Comparison of ENCODE assay signal across 8 cellular contexts in genomic region chr6:137291441-137291840, GRCh38.
DNase-seq lines count a peak whose midpoint lies in the region; ATAC-seq and TF ChIP-seq lines count a peak whose summit lies in the region.

No MANE protein-coding gene starts in this region.

- no peaks in the 10 kb centered on the region for H3K9me3 ChIP-seq in MM.1S (replicated peaks; ENCODE audit: insufficient read depth, low read length)

- H3K9me2 ChIP-seq in MM.1S (replicated peaks; ENCODE audit: insufficient read depth, low read length) = no peaks in the 10 kb centered on the region

- ATAC-seq in GM21825 (IDR thresholded peaks at IDR 0.05; ENCODE audit: unreplicated experiment) (no peak), HG02759 (IDR thresholded peaks at IDR 0.05; ENCODE audit: unreplicated experiment) (no peak), GM18502 (IDR thresholded peaks at IDR 0.05; ENCODE audit: poor library complexity, unreplicated experiment) (no peak)

- H3K4me3 ChIP-seq in HL-60 (replicated peaks; ENCODE audit: insufficient read depth, low read length) (no peak overlapping the region), fibroblast of mammary gland (ENCODE audit: control insufficient read depth, low read depth, low read length) (no peak overlapping the region), MM.1S (ENCODE audit: low read length) (no peak overlapping the region)

- no peak overlapping the region for H2AFZ ChIP-seq in MM.1S (ENCODE audit: low read length)

- H3K27ac ChIP-seq in HL-60 (replicated peaks) = peak overlapping the region; percentile 14; the same call in 1 of the 2 replicates
- no peak overlapping the region for H3K27ac ChIP-seq in MM.1S (ENCODE audit: low read length)

- no peaks in the 10 kb centered on the region for H3K27me3 ChIP-seq in HL-60 (ENCODE audit: insufficient read depth, poor library complexity, severe bottlenecking)
- H3K27me3 ChIP-seq in MM.1S (replicated peaks; ENCODE audit: insufficient read depth, low read length) = no peaks in the 10 kb centered on the region

- no peaks in the 10 kb centered on the region for H3K36me3 ChIP-seq in MM.1S (replicated peaks; ENCODE audit: insufficient read depth, low read length)

- H4K20me1 ChIP-seq in MM.1S (ENCODE audit: insufficient read depth, low read length) = no peaks in the 10 kb centered on the region

- no peak overlapping the region for H3K9ac ChIP-seq in MM.1S (ENCODE audit: low read length)

- no peaks in the 10 kb centered on the region for H3K79me2 ChIP-seq in MM.1S (ENCODE audit: low read length)

- no peaks in the 10 kb centered on the region for H3K4me1 ChIP-seq in MM.1S (ENCODE audit: low read length)

- H3K4me2 ChIP-seq in MM.1S (ENCODE audit: low read depth, low read length) = no peak overlapping the region

- no peak for TF ChIP-seq CTCF in HL-60 (IDR thresholded peaks at IDR 0.05; ENCODE audit: insufficient read depth, low read length)
- no peak for TF ChIP-seq CTCF in fibroblast of mammary gland (conservative IDR thresholded peaks at IDR 0.05; ENCODE audit: control insufficient read depth, insufficient read depth, low read depth, low read length)
- TF ChIP-seq CTCF in MM.1S (IDR thresholded peaks at IDR 0.05; ENCODE audit: low read length) = no peak

- peak; percentile 64 to 94 for DNase-seq in HL-60 (ENCODE audit: low read depth in 1 of 2, low spot score in 1 of 2)
- peak; percentile 77 for DNase-seq in SIG-M5 (lab: John Stamatoyannopoulos, UW)
- peak; percentile 74 for DNase-seq in fibroblast of mammary gland (ENCODE audit: low read depth)
- peak; percentile 87 for DNase-seq in pons (ENCODE audit: low spot score)
- DNase-seq in MM.1S = no peak

- no peaks in the 10 kb centered on the region for H3F3A ChIP-seq in MM.1S (ENCODE audit: insufficient read depth, low read length)
